ENCODE assay signal across 8 cellular contexts in genomic region chr7:27172388-27172774, GRCh38. TPM values are rescaled to one million over a fixed set of nuclear protein-coding genes. Genes with fewer than 3 reads are reported as not detected.
DNase-seq lines count a peak whose midpoint lies in the region; ATAC-seq and TF ChIP-seq lines count a peak whose summit lies in the region.

No MANE protein-coding gene starts in this region.

- no peak overlapping the region for H3K23ac ChIP-seq in H9 (ENCODE audit: insufficient read length, low read depth, low read length)

- no peak overlapping the region for H3K18ac ChIP-seq in H9 (ENCODE audit: insufficient read length, low read depth, low read length)

- no peak overlapping the region for H2BK120ac ChIP-seq in H9 (ENCODE audit: low read depth, low read length, poor library complexity, severe bottlenecking)

- no peak for TF ChIP-seq CTCF in BE2C (IDR thresholded peaks at IDR 0.05; ENCODE audit: low read depth, low read length)
- TF ChIP-seq CTCF in H9 (conservative IDR thresholded peaks at IDR 0.05), result no peak

- no peak overlapping the region for H2AK5ac ChIP-seq in H9 (ENCODE audit: insufficient read length, low read length)

- no peak overlapping the region for H3K9ac ChIP-seq in H9 (ENCODE audit: extremely low read depth, insufficient read length, low read length)

- DNase-seq in BE2C (peak; percentile 1), H9 (peak; percentile 30), substantia nigra (lab: John Stamatoyannopoulos, UW) (no peak), NCI-H2227 (lab: John Stamatoyannopoulos, UW; ENCODE audit: unreplicated experiment) (no peak), H7 (no peak)
- DNase-seq in activated naive CD4-positive, alpha-beta T cell treated with anti-CD3 and anti-CD28 coated beads, Interleukin-2, amount 50 U/mL, for 16 hours, result peak; percentile 14
- peak in 2 of 10 donors; percentile 19 to 64 for DNase-seq in naive thymus-derived CD8-positive, alpha-beta T cell

- H3K36me3 Mint-ChIP-seq in H9 (ENCODE audit: insufficient read depth in 1 of 3, low read depth in 3 of 3), result no peaks in the 10 kb centered on the region; a peak in 1 of 7 replicates
- peaks cover 0 to 7% (median 4%) of the 10 kb centered on the region in 3 donors for H3K36me3 Mint-ChIP-seq in naive thymus-derived CD8-positive, alpha-beta T cell

- no peak overlapping the region for H3K4me2 ChIP-seq in H9 (ENCODE audit: insufficient read depth, insufficient read length, low read length)

- no peaks in the 10 kb centered on the region for H3K79me2 ChIP-seq in H9 (ENCODE audit: insufficient read depth, low read length)

- no peak overlapping the region for H2AFZ ChIP-seq in H9 (ENCODE audit: low read length)

- no peak overlapping the region for H3K56ac ChIP-seq in H9 (ENCODE audit: insufficient read length, low read depth, low read length)

- H3K4ac ChIP-seq in H9 (ENCODE audit: low read depth, low read length), result no peak overlapping the region

- H3K4me3 ChIP-seq in BE2C (ENCODE audit: low read depth, low read length), result no peak overlapping the region
- H3K4me3 ChIP-seq in H7 (ENCODE audit: insufficient read depth, low read depth, low read length), result no peak overlapping the region

- POLR2A ChIA-PET in naive thymus-derived CD8-positive, alpha-beta T cell (lab: Charles Lee), result interaction anchor here (1.2 to 2.8 kb wide), 3 partner anchors 12 to 20 kb away, joined by 3 to 18 read pairs (median 4); partner anchors contain the start of gene HOXA11

- H4K5ac ChIP-seq in H9 (ENCODE audit: insufficient read length, low read depth, low read length), result no peak overlapping the region

- H3K9me3 ChIP-seq in BE2C, result no peaks in the 10 kb centered on the region; the same call in 1 of the 2 replicates
- no peaks in the 10 kb centered on the region for H3K9me3 ChIP-seq in H9 (ENCODE audit: control insufficient read depth, low read depth, low read length)

- H3K27ac ChIP-seq in H9 (ENCODE audit: insufficient read length, low read depth, low read length), result no peak overlapping the region
- H3K27ac ChIP-seq in substantia nigra (ENCODE audit: low read depth, low read length, poor library complexity, severe bottlenecking), result no peak overlapping the region

- H2BK12ac ChIP-seq in H9 (ENCODE audit: insufficient read length, low read depth, low read length), result no peak overlapping the region

- no peak overlapping the region for H2BK20ac ChIP-seq in H9 (ENCODE audit: low read depth, low read length, poor library complexity, severe bottlenecking)

- H3K14ac ChIP-seq in H9 (ENCODE audit: insufficient read depth, low read length), result no peak overlapping the region

- H4K20me1 ChIP-seq in H9 (ENCODE audit: control insufficient read depth, insufficient read depth, insufficient read length), result no peaks in the 10 kb centered on the region

- H2BK5ac ChIP-seq in H9 (ENCODE audit: insufficient read length, low read length), result no peak overlapping the region

- H3K4me1 ChIP-seq in BE2C (no peaks in the 10 kb centered on the region), H9 (ENCODE audit: insufficient read depth, low read length) (no peaks in the 10 kb centered on the region)

- H3K36me3 ChIP-seq in BE2C, result no peaks in the 10 kb centered on the region
- H3K36me3 ChIP-seq in H7 (replicated peaks; ENCODE audit: control insufficient read depth, insufficient read depth, low read length), result no peaks in the 10 kb centered on the region

- H3K79me1 ChIP-seq in H9 (ENCODE audit: insufficient read depth, low read depth, low read length, poor library complexity, severe bottlenecking), result no peaks in the 10 kb centered on the region

- peaks cover 4 to 20% of the 10 kb centered on the region in 2 experiments; a peak in 4 of 5 replicates for H3K9me3 Mint-ChIP-seq in H9
- H3K9me3 Mint-ChIP-seq in naive thymus-derived CD8-positive, alpha-beta T cell, result peaks cover 0 to 5% (median 0%) of the 10 kb centered on the region in 9 donors

- no CpG with 5 or more reads among the region's 10 CpGs for WGBS in H9 (ENCODE audit: extremely low coverage, insufficient read length, low lambda C conversion rate)

- ATAC-seq in naive thymus-derived CD8-positive, alpha-beta T cell, result no peak
- no peak for ATAC-seq in GM18517 (IDR thresholded peaks at IDR 0.05; ENCODE audit: unreplicated experiment)

- H3K4me1 Mint-ChIP-seq in H9, result peaks cover 0 to 3% of the 10 kb centered on the region in 2 experiments; a peak in 2 of 4 replicates
- peaks cover 17 to 42% (median 32%) of the 10 kb centered on the region in 4 donors for H3K4me1 Mint-ChIP-seq in naive thymus-derived CD8-positive, alpha-beta T cell

- H3T11ph ChIP-seq in H9 (ENCODE audit: low read length), result no peak overlapping the region

- H3K27me3 ChIP-seq in BE2C, result peaks cover 100% of the 10 kb centered on the region
- peaks cover 97% of the 10 kb centered on the region for H3K27me3 ChIP-seq in H9 (ENCODE audit: insufficient read depth, low read length)
- H3K27me3 ChIP-seq in H7 (ENCODE audit: control insufficient read depth, insufficient read depth, low read length), result peaks cover 100% of the 10 kb centered on the region

- H3K27me3 Mint-ChIP-seq in H9 (ENCODE audit: low read depth), result peaks cover 98% of the 10 kb centered on the region
- H3K27me3 Mint-ChIP-seq in naive thymus-derived CD8-positive, alpha-beta T cell, result peaks cover 38 to 83% (median 63%) of the 10 kb centered on the region in 5 donors

- no peak overlapping the region for H3K27ac Mint-ChIP-seq in H9
- H3K27ac Mint-ChIP-seq in naive thymus-derived CD8-positive, alpha-beta T cell, result peak overlapping the region in 4 of 10 donors; percentile 5 to 80 (median 68)

- no peaks in the 10 kb centered on the region for H3K23me2 ChIP-seq in H9 (ENCODE audit: insufficient read length, low read depth, low read length, poor library complexity, severe bottlenecking)

- no peak overlapping the region for H4K91ac ChIP-seq in H9 (ENCODE audit: insufficient read length, low read depth, low read length)

- H3K4me3 Mint-ChIP-seq in H9, result peak overlapping the region in 1 of 2 experiments; percentile 32; a peak in 1 of 5 replicates
- peak overlapping the region; percentile 33 to 78 (median 70) for H3K4me3 Mint-ChIP-seq in naive thymus-derived CD8-positive, alpha-beta T cell

- no peak overlapping the region for H2BK15ac ChIP-seq in H9 (ENCODE audit: low read depth, low read length)

- H4K8ac ChIP-seq in H9 (replicated peaks; ENCODE audit: insufficient read length, low read depth, low read length), result no peak overlapping the region

RNA-seq across cellular contexts. Expression of gene HOXA10, which starts 1.7 kb away (rescaled TPM):
- not detected for polyA plus RNA-seq in BE2C (2012; ENCODE audit: insufficient read depth, insufficient read length, low read depth)
- not detected in 2 replicates for total RNA-seq in H9 (2021)
- total RNA-seq in naive thymus-derived CD8-positive, alpha-beta T cell, result not detected
- under 1 TPM in 1 of 3 donors, not detected in 2; 0.19 TPM for polyA plus RNA-seq in naive thymus-derived CD8-positive, alpha-beta T cell
- total RNA-seq in H7 (2014; rRNA removed; shearing (Covaris generic)), result not detected in 2 replicates

RNA-seq across cellular contexts. Expression of gene HOXA9, which starts 7.0 kb away (rescaled TPM):
- not detected for polyA plus RNA-seq in BE2C (2012; ENCODE audit: insufficient read depth, insufficient read length, low read depth)
- total RNA-seq in H9 (2021), result not detected in 2 replicates
- total RNA-seq in naive thymus-derived CD8-positive, alpha-beta T cell, result not detected
- under 1 TPM in 1 of 3 donors, not detected in 2; 0.16 TPM for polyA plus RNA-seq in naive thymus-derived CD8-positive, alpha-beta T cell
- not detected in 2 replicates for total RNA-seq in H7 (2014; rRNA removed; shearing (Covaris generic))

RNA-seq across cellular contexts. Expression of gene HOXA11, which starts 12.7 kb away (rescaled TPM):
- not detected for polyA plus RNA-seq in BE2C (2012; ENCODE audit: insufficient read depth, insufficient read length, low read depth)
- not detected in 2 replicates for total RNA-seq in H9 (2021)
- not detected for total RNA-seq in naive thymus-derived CD8-positive, alpha-beta T cell
- not detected for polyA plus RNA-seq in naive thymus-derived CD8-positive, alpha-beta T cell
- not detected in 2 replicates for total RNA-seq in H7 (2014; rRNA removed; shearing (Covaris generic))

RNA-seq across cellular contexts. Expression of gene HOXA7, which starts 15.9 kb away (rescaled TPM):
- not detected for polyA plus RNA-seq in BE2C (2012; ENCODE audit: insufficient read depth, insufficient read length, low read depth)
- total RNA-seq in H9 (2021), result not detected in 2 replicates
- total RNA-seq in naive thymus-derived CD8-positive, alpha-beta T cell, result not detected
- not detected for polyA plus RNA-seq in naive thymus-derived CD8-positive, alpha-beta T cell
- not detected in 2 replicates for total RNA-seq in H7 (2014; rRNA removed; shearing (Covaris generic))

RNA-seq across cellular contexts. Expression of gene HOXA3, which starts 20.0 kb away (rescaled TPM):
- not detected for polyA plus RNA-seq in BE2C (2012; ENCODE audit: insufficient read depth, insufficient read length, low read depth)
- not detected in 2 replicates for total RNA-seq in H9 (2021)
- not detected for total RNA-seq in naive thymus-derived CD8-positive, alpha-beta T cell
- polyA plus RNA-seq in naive thymus-derived CD8-positive, alpha-beta T cell, result not detected
- total RNA-seq in H7 (2014; rRNA removed; shearing (Covaris generic)), result not detected in 2 replicates

Comparison
In these comparisons a context has a peak if more than half of its experiments do, and no peak if none do; other contexts are left out.
1. DNase-seq: peak in BE2C (single experiment), H9 (single experiment) and activated naive CD4-positive, alpha-beta T cell treated with anti-CD3 and anti-CD28 coated beads, Interleukin-2, amount 50 U/mL, for 16 hours (single experiment); none in substantia nigra (0 of 49), NCI-H2227 (single experiment) and H7 (single experiment).